2 cellular contexts compared by ENCODE assay signal in genomic region chr11:121300972-121301699, GRCh38.
TF ChIP-seq lines count a peak whose summit lies in the region.

No MANE protein-coding gene starts in this region.

TF ChIP-seq in WTC11, 78 proteins besides CTCF, POLR2A, EP300 and RAD21 (continued from another document):
- TF ChIP-seq ZNF232 (CRISPR knock-in tag; IDR thresholded peaks at IDR 0.05) (no peak), PRRX2 (CRISPR knock-in tag; IDR thresholded peaks at IDR 0.05) (no peak), SMAD3 (CRISPR knock-in tag; IDR thresholded peaks at IDR 0.05; ENCODE audit: borderline replicate concordance) (no peak), ZNF425 (CRISPR knock-in tag; conservative IDR thresholded peaks at IDR 0.05) (no peak), ERG (CRISPR knock-in tag; IDR thresholded peaks at IDR 0.05) (no peak), MYBL2 (CRISPR knock-in tag; IDR thresholded peaks at IDR 0.05) (no peak), KAT7 (CRISPR knock-in tag; IDR thresholded peaks at IDR 0.05; ENCODE audit: borderline replicate concordance) (no peak), GABPB1 (CRISPR knock-in tag; IDR thresholded peaks at IDR 0.05) (no peak), ZNF121 (CRISPR knock-in tag; IDR thresholded peaks at IDR 0.05) (no peak), RORB (CRISPR knock-in tag; IDR thresholded peaks at IDR 0.05) (no peak), TCF7 (CRISPR knock-in tag; IDR thresholded peaks at IDR 0.05; ENCODE audit: low read depth) (no peak), SMAD4 (CRISPR knock-in tag; IDR thresholded peaks at IDR 0.05) (no peak), GRHL2 (CRISPR knock-in tag; IDR thresholded peaks at IDR 0.05; ENCODE audit: insufficient replicate concordance, severe bottlenecking) (no peak), MXD4 (CRISPR knock-in tag; IDR thresholded peaks at IDR 0.05; ENCODE audit: borderline replicate concordance) (no peak), NFYB (CRISPR knock-in tag; conservative IDR thresholded peaks at IDR 0.05; ENCODE audit: low read depth) (no peak), ZNF317 (CRISPR knock-in tag; IDR thresholded peaks at IDR 0.05; ENCODE audit: borderline replicate concordance, low read depth) (no peak)
- TF ChIP-seq, protein P1, sequence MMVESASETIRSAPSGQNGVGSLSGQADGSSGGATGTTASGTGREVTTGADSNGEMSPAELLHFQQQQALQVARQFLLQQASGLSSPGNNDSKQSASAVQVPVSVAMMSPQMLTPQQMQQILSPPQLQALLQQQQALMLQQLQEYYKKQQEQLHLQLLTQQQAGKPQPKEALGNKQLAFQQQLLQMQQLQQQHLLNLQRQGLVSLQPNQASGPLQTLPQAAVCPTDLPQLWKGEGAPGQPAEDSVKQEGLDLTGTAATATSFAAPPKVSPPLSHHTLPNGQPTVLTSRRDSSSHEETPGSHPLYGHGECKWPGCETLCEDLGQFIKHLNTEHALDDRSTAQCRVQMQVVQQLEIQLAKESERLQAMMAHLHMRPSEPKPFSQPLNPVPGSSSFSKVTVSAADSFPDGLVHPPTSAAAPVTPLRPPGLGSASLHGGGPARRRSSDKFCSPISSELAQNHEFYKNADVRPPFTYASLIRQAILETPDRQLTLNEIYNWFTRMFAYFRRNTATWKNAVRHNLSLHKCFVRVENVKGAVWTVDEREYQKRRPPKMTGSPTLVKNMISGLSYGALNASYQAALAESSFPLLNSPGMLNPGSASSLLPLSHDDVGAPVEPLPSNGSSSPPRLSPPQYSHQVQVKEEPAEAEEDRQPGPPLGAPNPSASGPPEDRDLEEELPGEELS (CRISPR knock-in tag; IDR thresholded peaks at IDR 0.05), result no peak
- TF ChIP-seq, protein P2, sequence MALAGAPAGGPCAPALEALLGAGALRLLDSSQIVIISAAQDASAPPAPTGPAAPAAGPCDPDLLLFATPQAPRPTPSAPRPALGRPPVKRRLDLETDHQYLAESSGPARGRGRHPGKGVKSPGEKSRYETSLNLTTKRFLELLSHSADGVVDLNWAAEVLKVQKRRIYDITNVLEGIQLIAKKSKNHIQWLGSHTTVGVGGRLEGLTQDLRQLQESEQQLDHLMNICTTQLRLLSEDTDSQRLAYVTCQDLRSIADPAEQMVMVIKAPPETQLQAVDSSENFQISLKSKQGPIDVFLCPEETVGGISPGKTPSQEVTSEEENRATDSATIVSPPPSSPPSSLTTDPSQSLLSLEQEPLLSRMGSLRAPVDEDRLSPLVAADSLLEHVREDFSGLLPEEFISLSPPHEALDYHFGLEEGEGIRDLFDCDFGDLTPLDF (CRISPR knock-in tag; IDR thresholded peaks at IDR 0.05), result no peak

TF ChIP-seq in SK-N-SH, 30 proteins besides CTCF, POLR2A, EP300 and RAD21 (continued from another document):
- TF ChIP-seq ZBTB33 (IDR thresholded peaks at IDR 0.05; ENCODE audit: borderline replicate concordance, low read depth) (no peak), GABPA (IDR thresholded peaks at IDR 0.05; ENCODE audit: low read depth) (no peak), RXRA (IDR thresholded peaks at IDR 0.05; ENCODE audit: borderline replicate concordance, low read depth) (no peak), GATA2 (CRISPR knock-in tag; IDR thresholded peaks at IDR 0.05) (no peak), FOSL2 (IDR thresholded peaks at IDR 0.05; ENCODE audit: borderline replicate concordance, low read depth) (no peak), FOXJ3 (CRISPR knock-in tag; IDR thresholded peaks at IDR 0.05) (no peak), RCOR1 (IDR thresholded peaks at IDR 0.05; ENCODE audit: low read length) (no peak), USF2 (IDR thresholded peaks at IDR 0.05; ENCODE audit: borderline replicate concordance, low read depth, low read length) (no peak), TCF12 (IDR thresholded peaks at IDR 0.05) (no peak), YY1 (IDR thresholded peaks at IDR 0.05; ENCODE audit: low read depth) (no peak), MEF2A (IDR thresholded peaks at IDR 0.05; ENCODE audit: borderline replicate concordance, low read depth) (no peak), SMC3 (IDR thresholded peaks at IDR 0.05; ENCODE audit: low read depth, low read length) (no peak), JUND (IDR thresholded peaks at IDR 0.05) (no peak), IRF3 (IDR thresholded peaks at IDR 0.05; ENCODE audit: low read depth, low read length) (no peak), MXI1 (IDR thresholded peaks at IDR 0.05; ENCODE audit: low read depth, low read length) (no peak)
